Comparison of ENCODE assay signal across 1 cellular context in the genomic region with DNA sequence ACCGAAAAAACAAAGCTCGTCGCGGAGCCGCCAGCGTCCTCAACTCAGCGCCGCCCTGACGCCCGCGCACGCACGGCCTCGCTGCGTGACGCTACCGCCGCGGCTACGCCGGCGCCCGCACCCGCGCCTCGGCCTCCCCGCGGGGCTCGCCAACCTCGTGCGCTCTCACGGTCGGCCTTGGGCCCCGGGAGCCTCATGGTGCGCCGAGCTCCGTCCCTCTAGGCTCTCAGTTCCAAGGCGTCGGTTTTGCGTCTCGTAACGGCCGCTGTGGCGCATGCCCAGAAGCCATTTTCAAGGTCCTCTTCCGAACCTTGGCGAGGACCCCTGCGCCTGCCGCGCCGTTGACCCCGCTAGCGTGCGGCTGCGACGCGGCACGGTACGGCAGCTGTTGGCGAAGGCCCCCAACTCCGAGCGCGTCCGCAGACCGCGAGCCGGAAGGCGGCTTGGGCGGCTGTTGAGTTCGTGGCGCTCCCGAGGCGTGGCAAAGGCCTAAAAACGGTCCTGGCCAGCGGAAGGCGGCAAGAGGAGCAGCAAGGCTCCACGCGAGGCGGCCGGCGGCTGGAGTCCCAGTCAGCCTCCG.
A peak's percentile ranks its signal among the peaks of the same experiment; 100 is the strongest.
TF ChIP-seq lines count a peak whose summit lies in the region.

Gene HENMT1 (minus strand): TSS at position 64 of the 580 bp plus-strand sequence. CDS start 1,209 bp downstream, outside the sequence.

TF ChIP-seq in H1, 55 proteins besides CTCF, POLR2A, EP300 and RAD21:
- no peak for TF ChIP-seq SAP30 (IDR thresholded peaks at IDR 0.05; ENCODE audit: insufficient read depth, insufficient replicate concordance, low read length)
- TF ChIP-seq CBX5 (IDR thresholded peaks at IDR 0.05; ENCODE audit: low read depth, low read length) = no peak
- TF ChIP-seq, protein P1, sequence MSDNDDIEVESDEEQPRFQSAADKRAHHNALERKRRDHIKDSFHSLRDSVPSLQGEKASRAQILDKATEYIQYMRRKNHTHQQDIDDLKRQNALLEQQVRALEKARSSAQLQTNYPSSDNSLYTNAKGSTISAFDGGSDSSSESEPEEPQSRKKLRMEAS (IDR thresholded peaks at IDR 0.05) = peak; percentile 91
- TF ChIP-seq ATF2 (IDR thresholded peaks at IDR 0.05; ENCODE audit: low read length) = no peak
- TF ChIP-seq POU5F1 (IDR thresholded peaks at IDR 0.05; ENCODE audit: low read depth, low read length) = no peak
- peak; percentile 38; the same call in 1 of the 2 replicates for TF ChIP-seq PHF8 (conservative IDR thresholded peaks at IDR 0.05; ENCODE audit: low read depth, low read length)
- TF ChIP-seq, protein P2, sequence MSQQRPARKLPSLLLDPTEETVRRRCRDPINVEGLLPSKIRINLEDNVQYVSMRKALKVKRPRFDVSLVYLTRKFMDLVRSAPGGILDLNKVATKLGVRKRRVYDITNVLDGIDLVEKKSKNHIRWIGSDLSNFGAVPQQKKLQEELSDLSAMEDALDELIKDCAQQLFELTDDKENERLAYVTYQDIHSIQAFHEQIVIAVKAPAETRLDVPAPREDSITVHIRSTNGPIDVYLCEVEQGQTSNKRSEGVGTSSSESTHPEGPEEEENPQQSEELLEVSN (IDR thresholded peaks at IDR 0.05) = peak; percentile 91
- no peak for TF ChIP-seq CTBP2 (IDR thresholded peaks at IDR 0.05; ENCODE audit: borderline replicate concordance, insufficient read depth, insufficient read length, low read length)
- TF ChIP-seq GABPA (IDR thresholded peaks at IDR 0.05; ENCODE audit: borderline replicate concordance, insufficient read depth, low read length) = no peak
- no peak for TF ChIP-seq GTF2F1 (IDR thresholded peaks at IDR 0.05; ENCODE audit: borderline replicate concordance, low read depth, low read length)
- no peak for TF ChIP-seq SIRT6 (IDR thresholded peaks at IDR 0.05; ENCODE audit: low read length)
- TF ChIP-seq BCL11A (IDR thresholded peaks at IDR 0.05; ENCODE audit: low read depth in 2 of 2, low read length in 2 of 2) = no peak
- peak; percentile 15; the same call in 1 of the 2 replicates for TF ChIP-seq NRF1 (IDR thresholded peaks at IDR 0.05; ENCODE audit: low read depth, low read length)
- 0 out of 2 replicates have a peak, but pooled peaks have one; percentile 44 for TF ChIP-seq POLR2AphosphoS5 (IDR thresholded peaks at IDR 0.05; ENCODE audit: low read depth, low read length)
- peak; percentile 76 for TF ChIP-seq CREB1 (IDR thresholded peaks at IDR 0.05)
- TF ChIP-seq FOSL1 (IDR thresholded peaks at IDR 0.05; ENCODE audit: insufficient read depth, low read depth, low read length) = no peak
- peak; percentile 65 for TF ChIP-seq KDM4A (IDR thresholded peaks at IDR 0.05; ENCODE audit: low read depth, low read length, severe bottlenecking)
- peak; percentile 71 for TF ChIP-seq TAF1 (IDR thresholded peaks at IDR 0.05; ENCODE audit: low read depth, low read length)
- TF ChIP-seq ASH2L (IDR thresholded peaks at IDR 0.05; ENCODE audit: low read length) = peak; percentile 28
- TF ChIP-seq YY1 (IDR thresholded peaks at IDR 0.05; ENCODE audit: low read depth, low read length) = 0 out of 2 replicates have a peak, but pooled peaks have one; percentile 45
